9 cellular contexts compared by ENCODE assay signal in the genomic region with DNA sequence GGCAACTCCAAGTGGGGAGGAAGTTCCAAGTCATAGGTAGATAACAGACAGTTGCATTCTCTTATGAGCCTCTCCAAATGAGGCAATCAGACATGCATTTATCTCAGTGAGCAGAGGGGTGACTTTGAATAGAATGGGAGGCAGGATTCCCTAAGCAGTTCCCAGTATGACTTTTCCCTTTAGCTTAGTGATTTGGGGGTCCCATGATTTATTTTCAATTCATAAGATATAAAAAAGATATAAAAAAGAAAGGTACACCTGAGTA. TPM values are rescaled to one million over a fixed set of nuclear protein-coding genes. Genes with fewer than 3 reads are reported as not detected.
DNase-seq lines count a peak whose midpoint lies in the region; ATAC-seq and TF ChIP-seq lines count a peak whose summit lies in the region.
"Had no signal": no experiment of that assay in that cellular context is flagged by ENCODE, and none has a peak within 500 bp of the region (broad histone marks: within the 10 kb centered on the region; RNA-seq: fewer than 3 reads in every experiment).

No MANE protein-coding gene starts in this region.

- TF ChIP-seq CTCF in right atrium auricular region (IDR thresholded peaks at IDR 0.05) (no peak), astrocyte of the spinal cord (IDR thresholded peaks at IDR 0.05; ENCODE audit: low read depth, low read length) (no peak), GM10248 (IDR thresholded peaks at IDR 0.05; ENCODE audit: control extremely low read depth, extremely low read depth, low read depth, missing control alignments) (no peak)

- POLR2A ChIA-PET in GM10248 (lab: Yijun Ruan, JAX), result no interaction called here

- no peak for DNase-seq in right atrium auricular region (ENCODE audit: low spot score)
- no peak for DNase-seq in left cardiac atrium
- DNase-seq in astrocyte of the spinal cord (ENCODE audit: low read depth, low spot score), result no peak
- no peak for DNase-seq in memory B cell (ENCODE audit: low spot score in 2 of 2)
- DNase-seq in GM10248 (ENCODE audit: extremely low spot score), result no peak
- DNase-seq in NCI-H2196 (lab: John Stamatoyannopoulos, UW; ENCODE audit: unreplicated experiment), result no peak
- no peak for DNase-seq in left lobe of liver (ENCODE audit: low spot score)
- no peak for DNase-seq in GM03348 (ENCODE audit: low spot score)
- DNase-seq: stimulated activated CD8-positive, alpha-beta memory T cell treated with anti-CD3 and anti-CD28 coated beads, Interleukin-4, amount 100 ng/mL, for 48 hours had no signal

- peak overlapping the region; percentile 99 for H3K4me3 Mint-ChIP-seq in memory B cell

- peaks cover 0 to 28% of the 10 kb centered on the region in 2 donors for H3K4me1 ChIP-seq in right atrium auricular region

- H3K27me3 ChIP-seq in right atrium auricular region, result no peaks in the 10 kb centered on the region

- ATAC-seq in left cardiac atrium (no peak), memory B cell (ENCODE audit: low read depth) (no peak), left lobe of liver (no peak)

- no peaks in the 10 kb centered on the region for H3K36me3 Mint-ChIP-seq in memory B cell

- CTCF ChIA-PET in GM10248 (lab: Yijun Ruan, JAX), result interaction anchor here (1.0 kb wide), 1 partner anchor 24 kb away, joined by 3 read pairs; no protein-coding TSS in a partner anchor

- H3K4me3 ChIP-seq in right atrium auricular region (peak overlapping the region; percentile 67 to 76), astrocyte of the spinal cord (ENCODE audit: low read depth, low read length) (peak overlapping the region; percentile 94)

- H3K36me3 ChIP-seq in right atrium auricular region, result peaks cover 9% of the 10 kb centered on the region

- intact Hi-C loops in left cardiac atrium (cut with DNase I), result loop anchor here in 1 of 2 donors (10.0 kb wide), 1 partner anchor 374 kb away; a partner anchor contains a TSS

- H3K9me3 ChIP-seq in right atrium auricular region, result no peaks in the 10 kb centered on the region

- H3K27ac ChIP-seq in right atrium auricular region, result peak overlapping the region in 1 of 2 donors; percentile 96

- H3K9me3 Mint-ChIP-seq in memory B cell, result no peaks in the 10 kb centered on the region

- H3K27me3 Mint-ChIP-seq in memory B cell, result no peaks in the 10 kb centered on the region

- in situ Hi-C loops in astrocyte of the spinal cord (cut with HindIII; ENCODE audit: low sequenced_read_pairs), result no loop called here

- peak overlapping the region; percentile 99 for H3K27ac Mint-ChIP-seq in memory B cell

- peaks cover 18% of the 10 kb centered on the region for H3K4me1 Mint-ChIP-seq in memory B cell

RNA-seq across cellular contexts. Expression of a gene that starts 0.8 kb away (rescaled TPM):
- total RNA-seq in right atrium auricular region, result 10 to 100 TPM; 16.5 to 27.5 TPM
- 10 to 100 TPM; 22.2 to 23.7 TPM for total RNA-seq in left cardiac atrium
- total RNA-seq in left lobe of liver, result 14.4 TPM

RNA-seq across cellular contexts. Expression of a gene that starts 42.1 kb away (rescaled TPM):
- total RNA-seq in right atrium auricular region (10 to 100 TPM in 1 of 2 donors, under 1 TPM in 1; 0.35 to 13.8 TPM), left cardiac atrium (1 to 10 TPM; 9.5 to 9.6 TPM), left lobe of liver (0.23 TPM)
